Comparison of ENCODE assay signal across 9 cellular contexts in genomic region chr2:239268082-239268481, GRCh38.
DNase-seq lines count a peak whose midpoint lies in the region; ATAC-seq and TF ChIP-seq lines count a peak whose summit lies in the region.
"Had no signal": no experiment of that assay in that cellular context is flagged by ENCODE, and none has a peak within 500 bp of the region (broad histone marks: within the 10 kb centered on the region; RNA-seq: fewer than 3 reads in every experiment).

No MANE protein-coding gene starts in this region.

- H3K9me3 ChIP-seq in transverse colon = no peaks in the 10 kb centered on the region

- H3K4me3 ChIP-seq in transverse colon = no peak overlapping the region
- H3K4me3 ChIP-seq: K562 had no signal

- WGBS in transverse colon (ENCODE audit: low coverage in 1 of 2), 2 donors = 24% methylated on average over 6 of the region's 6 CpGs; no CpG with 5 or more reads in 1 of the 2 donors

- peaks cover 8% of the 10 kb centered on the region for H3K27me3 Mint-ChIP-seq in activated CD8-positive, alpha-beta memory T cell treated with anti-CD3 and anti-CD28 coated beads, Interleukin-2, amount 10 ng/mL, durations not matched to agents 7 days and 5 days

- H3K27ac ChIP-seq in cingulate gyrus (ENCODE audit: low read depth, low read length) (peak overlapping the region; percentile 8), transverse colon (peak overlapping the region; percentile 86 to 92 (median 88))

- peaks cover 8% of the 10 kb centered on the region for H3K36me3 Mint-ChIP-seq in activated CD8-positive, alpha-beta memory T cell treated with anti-CD3 and anti-CD28 coated beads, Interleukin-2, amount 10 ng/mL, durations not matched to agents 7 days and 5 days

- peaks cover 56 to 86% (median 69%) of the 10 kb centered on the region in 4 donors for H3K4me1 ChIP-seq in transverse colon

- no peaks in the 10 kb centered on the region for H3K36me3 ChIP-seq in transverse colon

- no peak for TF ChIP-seq POLR2A in transverse colon (IDR thresholded peaks at IDR 0.05)

- no peak for TF ChIP-seq CTCF in transverse colon (IDR thresholded peaks at IDR 0.05)

- peak overlapping the region; percentile 90 for H3K4me3 Mint-ChIP-seq in activated CD8-positive, alpha-beta memory T cell treated with anti-CD3 and anti-CD28 coated beads, Interleukin-2, amount 10 ng/mL, durations not matched to agents 7 days and 5 days

- intact Hi-C loops in transverse colon (cut with DNase I; ENCODE audit: low total_unique reads) = no loop called here

- peak; percentile 37 for DNase-seq in activated CD8-positive, alpha-beta memory T cell treated with anti-CD3 and anti-CD28 coated beads, Interleukin-2, amount 10 ng/mL, durations not matched to agents 7 days and 5 days
- DNase-seq in activated CD8-positive, alpha-beta memory T cell treated with anti-CD3 and anti-CD28 coated beads, Interleukin-2, amount 50 U/mL, for 4 hours = no peak
- DNase-seq in midbrain (lab: John Stamatoyannopoulos, UW) = peak; percentile 52
- DNase-seq in transverse colon = peak; percentile 83
- DNase-seq in activated CD4-positive, CD25-positive, alpha-beta regulatory T cell treated with anti-CD3 and anti-CD28 coated beads, Interleukin-2, amount 50 U/mL, for 72 hours = no peak
- DNase-seq in DMS 273 (lab: John Stamatoyannopoulos, UW; ENCODE audit: unreplicated experiment) = no peak

- no peak for ATAC-seq in activated CD8-positive, alpha-beta memory T cell treated with anti-CD3 and anti-CD28 coated beads, Interleukin-2, amount 10 ng/mL, durations not matched to agents 7 days and 5 days
- no peak for ATAC-seq in GM18520 (IDR thresholded peaks at IDR 0.05; ENCODE audit: unreplicated experiment)

- H3K27me3 ChIP-seq in transverse colon = no peaks in the 10 kb centered on the region

- TF ChIP-seq EP300 in transverse colon (IDR thresholded peaks at IDR 0.05; ENCODE audit: low read depth) = no peak

- peak overlapping the region; percentile 97 for H3K27ac Mint-ChIP-seq in activated CD8-positive, alpha-beta memory T cell treated with anti-CD3 and anti-CD28 coated beads, Interleukin-2, amount 10 ng/mL, durations not matched to agents 7 days and 5 days

- peaks cover 83% of the 10 kb centered on the region for H3K4me1 Mint-ChIP-seq in activated CD8-positive, alpha-beta memory T cell treated with anti-CD3 and anti-CD28 coated beads, Interleukin-2, amount 10 ng/mL, durations not matched to agents 7 days and 5 days

- CTCF ChIA-PET in activated CD8-positive, alpha-beta memory T cell treated with anti-CD3 and anti-CD28 coated beads, Interleukin-2, amount 10 ng/mL, durations not matched to agents 7 days and 5 days (lab: Charles Lee) = interaction anchor here (0.8 to 3.4 kb wide), 19 partner anchors 8 to 329 kb away, joined by 3 to 18 read pairs (median 7); partner anchors contain the start of gene HDAC4

- H3K9me3 Mint-ChIP-seq in activated CD8-positive, alpha-beta memory T cell treated with anti-CD3 and anti-CD28 coated beads, Interleukin-2, amount 10 ng/mL, durations not matched to agents 7 days and 5 days (ENCODE audit: low read depth) = no peaks in the 10 kb centered on the region

- in situ Hi-C loops in transverse colon (cut with MboI; ENCODE audit: low pct_ligation_motif_present in 1 of 4, low pct_unique_long_range_greater_than_20kb in 1 of 4, low sequenced_read_pairs in 3 of 4) = loop anchor here in 1 of 4 donors (25.0 kb wide), 1 partner anchor 619 kb away; no protein-coding TSS in a partner anchor

Comparison
In these comparisons a context has a peak if more than half of its experiments do, and no peak if none do; other contexts are left out.
1. DNase-seq: peak in activated CD8-positive, alpha-beta memory T cell treated with anti-CD3 and anti-CD28 coated beads, Interleukin-2, amount 10 ng/mL, durations not matched to agents 7 days and 5 days (single experiment), midbrain (single experiment) and transverse colon (single experiment); none in activated CD8-positive, alpha-beta memory T cell treated with anti-CD3 and anti-CD28 coated beads, Interleukin-2, amount 50 U/mL, for 4 hours (single experiment), activated CD4-positive, CD25-positive, alpha-beta regulatory T cell treated with anti-CD3 and anti-CD28 coated beads, Interleukin-2, amount 50 U/mL, for 72 hours (single experiment) and DMS 273 (single experiment).